Comparison of ENCODE assay signal across 19 cellular contexts in genomic region chr14:53975444-53975843, GRCh38. TPM values are rescaled to one million over a fixed set of nuclear protein-coding genes. Genes with fewer than 3 reads are reported as not detected.
DNase-seq lines count a peak whose midpoint lies in the region; ATAC-seq, FAIRE-seq and TF ChIP-seq lines count a peak whose summit lies in the region.
"Had no signal": no experiment of that assay in that cellular context is flagged by ENCODE, and none has a peak within 500 bp of the region (broad histone marks: within the 10 kb centered on the region; RNA-seq: fewer than 3 reads in every experiment).

No MANE protein-coding gene starts in this region.

- POLR2A ChIA-PET in HCT116 (lab: Charles Lee) = no interaction called here
- POLR2A ChIA-PET in GM12878 (lab: Charles Lee) = no interaction called here

- BruUV-seq in HCT116 (replicated peaks; lab: Mats Ljungman, UMichigan) (no TSS peak), GM12878 (replicated peaks; lab: Mats Ljungman, UMichigan) (no TSS peak)

- no peak overlapping the region for H3K9ac ChIP-seq in HCT116 (ENCODE audit: low read length)
- no peak overlapping the region for H3K9ac ChIP-seq in GM12878 (ENCODE audit: control insufficient read depth, insufficient read depth, low read length)
- H3K9ac ChIP-seq in colonic mucosa (ENCODE audit: low read depth in 2 of 2, low read length in 2 of 2) = no peak overlapping the region
- H3K9ac ChIP-seq: GM23248 had no signal

- TF ChIP-seq POLR2A in HCT116 (IDR thresholded peaks at IDR 0.05; ENCODE audit: borderline replicate concordance, extremely low read depth, insufficient read depth, insufficient read length) (no peak), GM12878 (IDR thresholded peaks at IDR 0.05; ENCODE audit: low read depth, low read length) (no peak)

- no peak for TF ChIP-seq EP300 in GM12878 (IDR thresholded peaks at IDR 0.05; ENCODE audit: borderline replicate concordance in 1 of 2, control insufficient read depth in 1 of 2, low read depth in 2 of 2, low read length in 2 of 2)

- no peaks in the 10 kb centered on the region for H3K9me2 ChIP-seq in HCT116 (ENCODE audit: insufficient read depth)

- RAD21 ChIA-PET in HCT116 (lab: Charles Lee; ENCODE audit: low non-redundant PET in 1 of 2, low total read pairs in 2 of 2, uncharacterized antibody in 2 of 2, unreplicated experiment in 2 of 2) = interaction anchor here in 1 of 2 experiments (1.2 kb wide), 1 partner anchor 19 kb away, joined by 6 read pairs; the partner anchor contains the start of gene BMP4
- RAD21 ChIA-PET in GM12878 (lab: Charles Lee; ENCODE audit: unreplicated experiment) = no interaction called here

- H3K36me3 ChIP-seq in HCT116 (ENCODE audit: control insufficient read depth in 1 of 2, insufficient read depth in 2 of 2, low read length in 2 of 2) = no peaks in the 10 kb centered on the region
- H3K36me3 ChIP-seq in GM12878 (ENCODE audit: control insufficient read depth in 2 of 2, insufficient read depth in 2 of 2, low read length in 1 of 2) = no peaks in the 10 kb centered on the region
- no peaks in the 10 kb centered on the region for H3K36me3 ChIP-seq in colonic mucosa

- H2AFZ ChIP-seq in HCT116 (ENCODE audit: low read depth, low read length, poor library complexity, severe bottlenecking) (peak overlapping the region; percentile 73), GM12878 (ENCODE audit: control insufficient read depth, low read depth, low read length) (no peak overlapping the region)
- H2AFZ ChIP-seq: GM23248 had no signal

- H3K4me2 ChIP-seq in HCT116 (ENCODE audit: low read length) (peak overlapping the region; percentile 17; the same call in 1 of the 2 replicates), GM12878 (ENCODE audit: control insufficient read depth, insufficient read depth) (no peak overlapping the region)
- H3K4me2 ChIP-seq: A549 had no signal

- H3K27me3 ChIP-seq in HCT116 (ENCODE audit: insufficient read depth, low read length) = no peaks in the 10 kb centered on the region
- no peaks in the 10 kb centered on the region for H3K27me3 ChIP-seq in GM12878 (replicated peaks in 1 of 2; ENCODE audit: control insufficient read depth in 2 of 2, insufficient read depth in 2 of 2, low read length in 1 of 2)
- no peaks in the 10 kb centered on the region for H3K27me3 ChIP-seq in colonic mucosa

- WGBS in GM12878 (ENCODE audit: insufficient coverage, insufficient replicate concordance, low lambda C conversion rate, missing lambda C conversion rate) = 45% methylated on average over 5 of the region's 5 CpGs

- H4K20me1 ChIP-seq in HCT116 (ENCODE audit: insufficient read depth) = no peaks in the 10 kb centered on the region
- H4K20me1 ChIP-seq in GM12878 (ENCODE audit: control insufficient read depth, insufficient read depth) = no peaks in the 10 kb centered on the region

- H3K4me3 ChIP-seq in HCT116 (replicated peaks in 1 of 2; ENCODE audit: low read depth in 1 of 2, low read length in 2 of 2) (no peak overlapping the region), GM12878 (no peak overlapping the region), colonic mucosa (no peak overlapping the region)
- H3K4me3 ChIP-seq: A549, GM23248 had no signal

- ATAC-seq in HCT116 = no peak
- ATAC-seq in GM12878 = no peak
- ATAC-seq: A549 had no signal

- H3K4me1 ChIP-seq in HCT116 (ENCODE audit: control insufficient read depth in 1 of 2, insufficient read depth in 2 of 2, low read length in 2 of 2) (peaks cover 33 to 36% of the 10 kb centered on the region in 2 experiments), GM12878 (ENCODE audit: control insufficient read depth, insufficient read depth, low read length) (no peaks in the 10 kb centered on the region), colonic mucosa (no peaks in the 10 kb centered on the region)

- in situ Hi-C loops in GM12878 (cut with MboI) = no loop called here

- CTCF ChIA-PET in HCT116 (lab: Charles Lee) = no interaction called here
- CTCF ChIA-PET in GM12878 (lab: Yijun Ruan, JAX) = no interaction called here

- TF ChIP-seq CTCF in HCT116 (IDR thresholded peaks at IDR 0.05 in 2 of 3, conservative IDR thresholded peaks at IDR 0.05 in 1 of 3; ENCODE audit: borderline replicate concordance in 1 of 3, insufficient read depth in 1 of 3, low read depth in 2 of 3, low read length in 2 of 3) (no peak), GM12878 (IDR thresholded peaks at IDR 0.05 in 2 of 3, conservative IDR thresholded peaks at IDR 0.05 in 1 of 3; ENCODE audit: control insufficient read depth in 2 of 3, extremely low read depth in 1 of 3, insufficient read depth in 1 of 3, low read depth in 3 of 3, low read length in 3 of 3) (no peak), colonic mucosa (IDR thresholded peaks at IDR 0.05) (no peak)

- TF ChIP-seq RAD21 in HCT116 (IDR thresholded peaks at IDR 0.05; ENCODE audit: low read depth) = no peak
- TF ChIP-seq RAD21 in GM12878 (IDR thresholded peaks at IDR 0.05; ENCODE audit: insufficient read depth, low read depth, low read length) = no peak

- H3K27ac ChIP-seq in HCT116 (ENCODE audit: low read depth, low read length) (no peak overlapping the region), GM12878 (ENCODE audit: control insufficient read depth, insufficient read depth) (no peak overlapping the region), colonic mucosa (no peak overlapping the region)
- H3K27ac ChIP-seq: A549, GM23248 had no signal

- intact Hi-C loops in HCT116 (cut with micrococcal nuclease) = no loop called here
- intact Hi-C loops in GM12878 (cut with micrococcal nuclease; ENCODE audit: unreplicated experiment) = no loop called here
- intact Hi-C loops in colonic mucosa (cut with DNase I) = no loop called here

- SMC1A ChIA-PET in GM12878 (lab: Charles Lee; ENCODE audit: uncharacterized antibody, unreplicated experiment) = no interaction called here

- no peak for FAIRE-seq in GM12878 (lab: Jason Lieb, UNC)
- FAIRE-seq in urothelium cell line (lab: Jason Lieb, UNC) = peak; percentile 67
- FAIRE-seq: A549, GM19239 had no signal

- DNase-seq in SKM-1 treated with dmso at 0.1 percent for 144 hours (lab: John Stamatoyannopoulos, UW; ENCODE audit: unreplicated experiment) = peak; percentile 14
- DNase-seq in SKM-1 (lab: John Stamatoyannopoulos, UW; ENCODE audit: unreplicated experiment) = no peak
- no peak for DNase-seq in HCT116 (ENCODE audit: low read depth, low spot score)
- no peak for DNase-seq in GM12878 (ENCODE audit: low read depth, low spot score)
- DNase-seq in urothelium cell line (ENCODE audit: low spot score) = no peak
- no peak for DNase-seq in colonic mucosa
- DNase-seq in hypothalamus (lab: John Stamatoyannopoulos, UW) = no peak
- DNase-seq: 8988T; C1 segment of cervical spinal cord; Calu3; CD4-positive, alpha-beta memory T cell; COR-L47; DMS53; DMS79 treated with DMSO at 0.1 percent for 48 hours; GM23248; H9; HFFc6 had no signal

- H3K9me3 ChIP-seq in HCT116 (ENCODE audit: control insufficient read depth in 1 of 2, insufficient read depth in 1 of 2, low read depth in 1 of 2, low read length in 2 of 2) = no peaks in the 10 kb centered on the region
- no peaks in the 10 kb centered on the region for H3K9me3 ChIP-seq in GM12878 (replicated peaks; ENCODE audit: control insufficient read depth, insufficient read depth, low read length)
- no peaks in the 10 kb centered on the region for H3K9me3 ChIP-seq in colonic mucosa
- H3K9me3 ChIP-seq: A549 had no signal

- H3K79me2 ChIP-seq in HCT116 (ENCODE audit: insufficient read depth, low read length) (no peaks in the 10 kb centered on the region), GM12878 (ENCODE audit: control insufficient read depth, insufficient read depth, low read length) (no peaks in the 10 kb centered on the region)

TF ChIP-seq in HCT116, 20 proteins besides CTCF, POLR2A, EP300 and RAD21:
- TF ChIP-seq CBX3 (IDR thresholded peaks at IDR 0.05; ENCODE audit: low read depth) (no peak), TCF7L2 (IDR thresholded peaks at IDR 0.05; ENCODE audit: borderline replicate concordance, extremely low read depth, insufficient read depth, insufficient read length) (peak; percentile 98)

TF ChIP-seq in GM12878, 131 proteins besides CTCF, POLR2A, EP300 and RAD21:
- no peak for TF ChIP-seq SPI1 (IDR thresholded peaks at IDR 0.05; ENCODE audit: borderline replicate concordance, insufficient read depth, low read depth, low read length)
- no peak for TF ChIP-seq TAF1 (IDR thresholded peaks at IDR 0.05; ENCODE audit: borderline replicate concordance, low read depth, low read length)
- TF ChIP-seq CREB1 (IDR thresholded peaks at IDR 0.05; ENCODE audit: low read depth) = peak; percentile 50; the same call in 1 of the 2 replicates
- TF ChIP-seq PML (IDR thresholded peaks at IDR 0.05; ENCODE audit: low read length) = no peak
- no peak for TF ChIP-seq DPF2 (IDR thresholded peaks at IDR 0.05)

RNA-seq across cellular contexts. Expression of gene BMP4, which starts 18.8 kb away (rescaled TPM):
- total RNA-seq in HCT116 (2021; ENCODE audit: unreplicated experiment) = 145 TPM
- 45.0 and 47.6 TPM in 2 replicates for polyA plus RNA-seq in HCT116 (2012)
- not detected in 2 replicates for total RNA-seq in GM12878 (2013; cell fraction: nucleolus; rRNA removed)
- 0.49 and 1.4 TPM in 2 replicates for total RNA-seq in GM12878 (2014; rRNA removed)
- 0.22 and 0.32 TPM in 2 replicates for total RNA-seq in GM12878 (2014; rRNA removed; fragmentation: Illumina TruSeq; extraction: Trizol)
- 0.46 and 0.85 TPM in 2 replicates for total RNA-seq in GM12878 (2021)
- 7.5 TPM for polyA plus RNA-seq in GM12878 (2011; ENCODE audit: low read depth)
- polyA plus RNA-seq in GM12878 (2011; rRNA removed) = not detected in 2 replicates
- not detected in 2 replicates for polyA plus RNA-seq in GM12878 (2011; cell fraction: cytosol; rRNA removed)
- polyA plus RNA-seq in GM12878 (2011; cell fraction: nucleus; rRNA removed) = not detected in 2 replicates
- polyA plus RNA-seq in GM12878 (2012) = 14.6 and 21.4 TPM in 2 replicates
- polyA plus RNA-seq in GM12878 (2014; fragmentation: Illumina TruSeq; extraction: Trizol) = 0.21 and 0.60 TPM in 2 replicates
- polyA plus RNA-seq in GM12878 (2014; fragmentation: Nextera tagmentation; extraction: Ambion mirVana) = under 1 TPM; 0.11 to 0.31 TPM
- polyA plus RNA-seq in GM12878 (2014; rRNA removed) = 0.23 and 1.2 TPM in 2 replicates
- 1 to 10 TPM; 1.3 to 1.8 TPM for polyA plus RNA-seq in GM12878 (2016; fragmentation: Nextera tagmentation; extraction: Ambion mirVana)
- polyA minus RNA-seq in GM12878 (2011; rRNA and poly(A)+ RNA removed) = not detected in 2 replicates
- not detected in 2 replicates for polyA minus RNA-seq in GM12878 (2011; cell fraction: cytosol; rRNA and poly(A)+ RNA removed)
- polyA minus RNA-seq in GM12878 (2011; cell fraction: nucleus; rRNA and poly(A)+ RNA removed) = not detected in 2 replicates
- total RNA-seq in colonic mucosa = 10 to 100 TPM; 11.7 to 14.5 TPM
- total RNA-seq: GM23248 had no signal
- polyA plus RNA-seq: GM23248 had no signal
